In genomic region chr6:97021194-97021593, GRCh38 we compare ENCODE assay signal across 24 cellular contexts.
"Had no signal": no experiment of that assay in that cellular context is flagged by ENCODE, and none has a peak within 500 bp of the region (broad histone marks: within the 10 kb centered on the region; RNA-seq: fewer than 3 reads in every experiment).

No MANE protein-coding gene starts in this region.

- H3K36me3 Mint-ChIP-seq: mesothelial cell of epicardium, type B pancreatic cell had no signal

- H3K27me3 ChIP-seq: gastrocnemius medialis, heart left ventricle, hepatocyte, ovary, spleen, testis, tibial artery had no signal

- H3K27ac Mint-ChIP-seq: mesothelial cell of epicardium; naive thymus-derived CD4-positive, alpha-beta T cell; stimulated activated memory B cell treated with anti-CD40 and anti-IgM and Interleukin-4, amounts not matched to agents 10 μg/mL and 1 μg/mL and 100 μg/mL, for 72 hours; type B pancreatic cell had no signal

- ATAC-seq: gastrocnemius medialis; heart left ventricle; left lobe of liver; naive thymus-derived CD4-positive, alpha-beta T cell; psoas muscle; right cardiac atrium; stimulated activated memory B cell treated with anti-CD40 and anti-IgM and Interleukin-4, amounts not matched to agents 10 μg/mL and 1 μg/mL and 100 μg/mL, for 72 hours; stimulated activated naive CD8-positive, alpha-beta T cell treated with anti-CD3 and anti-CD28 coated beads, Interleukin-15, Interleukin-2, amounts not matched to agents 100 U/mL and 50 U/mL, for 24 hours had no signal

- H3K27ac ChIP-seq: gastrocnemius medialis, heart left ventricle, hepatocyte, ovary, psoas muscle, skin epidermis, spleen, testis, tibial artery had no signal

- H3K4me3 Mint-ChIP-seq: mesothelial cell of epicardium; naive thymus-derived CD4-positive, alpha-beta T cell; stimulated activated memory B cell treated with anti-CD40 and anti-IgM and Interleukin-4, amounts not matched to agents 10 μg/mL and 1 μg/mL and 100 μg/mL, for 72 hours; type B pancreatic cell had no signal

- H3K4me1 Mint-ChIP-seq: mesothelial cell of epicardium; naive thymus-derived CD4-positive, alpha-beta T cell; stimulated activated memory B cell treated with anti-CD40 and anti-IgM and Interleukin-4, amounts not matched to agents 10 μg/mL and 1 μg/mL and 100 μg/mL, for 72 hours had no signal

- H3K27me3 Mint-ChIP-seq: naive thymus-derived CD4-positive, alpha-beta T cell; stimulated activated memory B cell treated with anti-CD40 and anti-IgM and Interleukin-4, amounts not matched to agents 10 μg/mL and 1 μg/mL and 100 μg/mL, for 72 hours; type B pancreatic cell had no signal

- H3K4me1 ChIP-seq: spleen, testis, tibial artery had no signal

- DNase-seq: cortex of kidney; effector CD4-positive, alpha-beta T cell; gastrocnemius medialis; heart left ventricle; kidney; mesenchymal stem cell; naive thymus-derived CD4-positive, alpha-beta T cell; occipital lobe; ovary; posterior cingulate gyrus; psoas muscle; right cardiac atrium; spleen; stimulated activated CD4-positive, alpha-beta T cell treated with anti-CD3 and anti-CD28 coated beads, Interleukin-4, amount 100 ng/mL, for 4 hours; stimulated activated naive CD8-positive, alpha-beta T cell treated with anti-CD3 and anti-CD28 coated beads, Interleukin-15, Interleukin-2, amounts not matched to agents 100 U/mL and 50 U/mL, for 24 hours; substantia nigra; testis; tibial artery had no signal
